Comparison of ENCODE assay signal across 7 cellular contexts in the genomic region with DNA sequence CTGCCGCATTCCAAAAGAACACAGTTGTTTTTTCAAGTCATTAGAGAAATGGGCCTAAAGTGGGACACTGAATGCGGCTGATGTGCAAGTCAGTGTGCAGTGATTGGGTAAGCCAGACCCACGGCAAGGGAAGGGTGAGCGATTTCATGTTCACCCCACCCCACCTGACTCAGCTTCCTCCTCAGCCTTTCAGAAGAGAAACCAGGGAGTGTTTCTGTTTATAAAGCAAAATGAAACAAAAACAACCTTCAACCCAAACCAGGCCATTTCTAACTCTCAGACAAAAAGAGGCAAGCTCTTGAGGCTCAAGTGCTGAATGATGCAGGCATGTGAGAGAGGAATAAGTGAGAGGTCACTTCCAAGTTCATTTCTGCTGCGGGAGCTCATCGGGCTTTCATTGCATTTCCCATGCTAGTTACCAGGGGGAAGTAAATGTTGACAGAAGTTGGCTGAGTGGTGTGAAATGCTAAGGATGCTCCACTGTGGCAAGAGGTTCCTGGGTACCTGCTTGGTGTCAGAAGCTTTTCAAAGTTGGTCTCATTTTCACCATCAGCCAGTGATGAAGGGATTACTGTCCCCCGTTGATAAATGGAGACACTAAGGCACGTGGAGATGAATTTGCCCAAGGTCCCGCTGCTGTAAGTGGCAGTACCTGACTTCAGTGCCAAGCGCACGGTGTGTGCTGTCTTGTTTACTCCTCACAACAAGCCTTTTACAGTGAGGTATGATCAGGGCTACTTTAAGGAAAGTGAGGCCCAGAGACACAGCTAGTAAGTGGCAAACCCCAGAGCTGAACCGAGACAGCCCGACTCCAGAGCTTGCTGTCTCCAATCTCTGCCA. TPM values are rescaled to one million over a fixed set of nuclear protein-coding genes. Genes with fewer than 3 reads are reported as not detected.
DNase-seq lines count a peak whose midpoint lies in the region; ATAC-seq lines count a peak whose summit lies in the region.

No MANE protein-coding gene starts in this region.

- no peaks in the 10 kb centered on the region for H3K9me3 Mint-ChIP-seq in naive B cell

- H3K27ac Mint-ChIP-seq in naive B cell = peak overlapping the region in 4 of 6 donors; percentile 65 to 76 (median 70)

- peak overlapping the region in 6 of 8 donors; percentile 26 to 72 (median 54) for H3K4me3 Mint-ChIP-seq in naive B cell

- no peaks in the 10 kb centered on the region for H3K27me3 Mint-ChIP-seq in naive B cell

- peak; percentile 66 for ATAC-seq in GM19023 (IDR thresholded peaks at IDR 0.05; ENCODE audit: unreplicated experiment)
- peak; percentile 71 to 93 for ATAC-seq in naive B cell (ENCODE audit: low read depth in 2 of 2)

- peaks cover 14 to 19% (median 15%) of the 10 kb centered on the region in 3 donors for H3K4me1 Mint-ChIP-seq in naive B cell

- DNase-seq in HPDE6-E6E7 (ENCODE audit: extremely low spot score) (peak; percentile 85), astrocyte of the hippocampus (ENCODE audit: low read depth, low spot score) (peak; percentile 67), naive B cell (peak; percentile 25), Ammon's horn (ENCODE audit: low spot score) (no peak), middle frontal gyrus (ENCODE audit: extremely low spot score, low spot score) (no peak), pons (ENCODE audit: low spot score) (no peak)

- H3K36me3 Mint-ChIP-seq in naive B cell = no peaks in the 10 kb centered on the region

RNA-seq across cellular contexts. Expression of gene STPG1, which starts 29.1 kb away (rescaled TPM):
- polyA plus RNA-seq in naive B cell (ENCODE audit: low read depth in 6 of 6) = 1 to 10 TPM; 3.1 to 8.7 (median 3.9) TPM

RNA-seq across cellular contexts. Expression of gene NIPAL3, which starts 31.1 kb away (rescaled TPM):
- 10 to 100 TPM; 18.3 to 39.8 (median 26.4) TPM for polyA plus RNA-seq in naive B cell (ENCODE audit: low read depth in 6 of 6)

Comparison
In these comparisons a context has a peak if more than half of its experiments do, and no peak if none do; other contexts are left out.
1. DNase-seq: peak in HPDE6-E6E7 (single experiment), astrocyte of the hippocampus (single experiment) and naive B cell (single experiment); none in Ammon's horn (single experiment), middle frontal gyrus (single experiment) and pons (single experiment).